18 cellular contexts compared by ENCODE assay signal in the genomic region with DNA sequence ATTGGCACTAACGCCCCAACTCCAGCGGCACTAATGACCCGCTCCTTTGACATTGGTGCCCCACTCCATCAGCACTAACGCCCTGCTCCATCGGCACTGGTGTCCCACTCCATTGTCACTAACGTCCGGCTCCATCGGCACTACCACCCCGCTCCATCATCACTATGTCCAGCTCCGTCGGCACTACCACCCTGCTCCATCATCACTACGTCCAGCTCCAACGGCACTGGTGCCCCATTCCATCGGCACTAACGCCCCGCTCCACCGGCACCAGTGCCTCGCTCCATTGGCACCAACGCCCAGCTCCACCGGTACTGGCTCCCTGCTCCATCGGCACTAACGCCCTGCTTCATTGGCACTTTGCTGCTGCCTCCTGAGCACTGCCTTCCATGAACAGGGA. TPM values are rescaled to one million over a fixed set of nuclear protein-coding genes. Genes with fewer than 3 reads are reported as not detected.
DNase-seq lines count a peak whose midpoint lies in the region; ATAC-seq lines count a peak whose summit lies in the region.
"Had no signal": no experiment of that assay in that cellular context is flagged by ENCODE, and none has a peak within 500 bp of the region (broad histone marks: within the 10 kb centered on the region; RNA-seq: fewer than 3 reads in every experiment).

No MANE protein-coding gene starts in this region.

- H3K27ac Mint-ChIP-seq in T-helper 17 cell (peak overlapping the region; percentile 39), T-cell (peak overlapping the region in 1 of 2 donors; percentile 32)
- peak overlapping the region; percentile 21 for H3K27ac Mint-ChIP-seq in stimulated activated effector memory CD8-positive, alpha-beta T cell treated with anti-CD3 and anti-CD28 coated beads, Interleukin-12 subunit alpha, Interleukin-12 subunit beta, amount 100 ng/mL, for 72 hours

- POLR2A ChIA-PET in T-cell (lab: Charles Lee): no interaction called here

- intact Hi-C loops in left cardiac atrium (cut with DNase I): no loop called here

- WGBS in neuronal stem cell (ENCODE audit: extremely low coverage in 2 of 2, insufficient read length in 2 of 2, insufficient replicate concordance in 1 of 2), 2 donors: no CpG with 5 or more reads among the region's 22 CpGs

- no peak overlapping the region for H2AK5ac ChIP-seq in neuronal stem cell (ENCODE audit: low read depth, low read length)

- no peak overlapping the region for H4K91ac ChIP-seq in neuronal stem cell (ENCODE audit: low read depth, low read length, poor library complexity)

- H2AFZ ChIP-seq in neuronal stem cell (ENCODE audit: low read length): no peak overlapping the region

- CTCF ChIA-PET in T-cell (lab: Charles Lee): no interaction called here

- H3K4me2 ChIP-seq in neuronal stem cell (ENCODE audit: insufficient read depth, low read length, poor library complexity, severe bottlenecking): no peak overlapping the region

- H2BK5ac ChIP-seq in neuronal stem cell (ENCODE audit: low read length): peak overlapping the region; percentile 71

- H3K36me3 ChIP-seq in neuronal stem cell (replicated peaks in 1 of 2; ENCODE audit: control insufficient read depth in 2 of 2, insufficient read depth in 2 of 2, low read length in 2 of 2): peaks cover 25 to 35% of the 10 kb centered on the region in 2 donors

- no peaks in the 10 kb centered on the region for H3K27me3 Mint-ChIP-seq in T-helper 17 cell
- H3K27me3 Mint-ChIP-seq in T-cell: no peaks in the 10 kb centered on the region

- H3K36me3 Mint-ChIP-seq in T-helper 17 cell (ENCODE audit: low read depth): peaks cover 10% of the 10 kb centered on the region
- H3K36me3 Mint-ChIP-seq in stimulated activated effector memory CD8-positive, alpha-beta T cell treated with anti-CD3 and anti-CD28 coated beads, Interleukin-12 subunit alpha, Interleukin-12 subunit beta, amount 100 ng/mL, for 72 hours: peaks cover 31% of the 10 kb centered on the region
- peaks cover 19% of the 10 kb centered on the region for H3K36me3 Mint-ChIP-seq in T-cell

- peak overlapping the region; percentile 65 for H4K8ac ChIP-seq in neuronal stem cell (ENCODE audit: low read depth, low read length)

- DNase-seq in T-helper 17 cell (no peak), left cardiac atrium (peak; percentile 11), neuronal stem cell (ENCODE audit: low spot score) (no peak), T-cell (no peak), iPS-NIHi7 (ENCODE audit: extremely low spot score) (no peak), NCI-H1092 (lab: John Stamatoyannopoulos, UW) (no peak)
- DNase-seq in stimulated activated effector memory CD8-positive, alpha-beta T cell treated with anti-CD3 and anti-CD28 coated beads, Interleukin-12 subunit alpha, Interleukin-12 subunit beta, amount 100 ng/mL, for 72 hours (ENCODE audit: low spot score in 2 of 2): no peak
- DNase-seq: ACHN, C1 segment of cervical spinal cord, DMS79, GOT3, NCI-H1417 treated with DMSO at 0.1 percent for 48 hours, NCI-H187 treated with DMSO at 0.1 percent for 48 hours, NCI-H345, NCI-H524 treated with DMSO at 0.1 percent for 48 hours had no signal

- no peaks in the 10 kb centered on the region for H3K27me3 ChIP-seq in neuronal stem cell (ENCODE audit: control insufficient read depth in 3 of 3, insufficient read depth in 3 of 3, low read depth in 1 of 3, low read length in 3 of 3)
- H3K27me3 ChIP-seq: SJSA1 had no signal

- no peak overlapping the region for H2BK120ac ChIP-seq in neuronal stem cell (ENCODE audit: low read depth, low read length)

- H3K9me3 ChIP-seq in T-helper 17 cell (ENCODE audit: control insufficient read depth, low read length, poor library complexity, severe bottlenecking) (no peaks in the 10 kb centered on the region), neuronal stem cell (replicated peaks in 1 of 2; ENCODE audit: control insufficient read depth in 2 of 2, insufficient read depth in 1 of 2, low read depth in 1 of 2, low read length in 2 of 2) (peaks cover 0 to 2% of the 10 kb centered on the region in 2 donors)
- H3K9me3 ChIP-seq: SJSA1 had no signal

- peaks cover 0 to 4% of the 10 kb centered on the region in 2 donors for H3K4me1 ChIP-seq in neuronal stem cell (ENCODE audit: control insufficient read depth in 2 of 2, insufficient read depth in 1 of 2, low read depth in 1 of 2, low read length in 2 of 2)
- H3K4me1 ChIP-seq: SJSA1 had no signal

- H3K9ac ChIP-seq in neuronal stem cell (ENCODE audit: low read depth, low read length, poor library complexity): no peak overlapping the region

- H2BK15ac ChIP-seq in neuronal stem cell (ENCODE audit: low read length): no peak overlapping the region

- peaks cover 6% of the 10 kb centered on the region for H3K79me1 ChIP-seq in neuronal stem cell (ENCODE audit: low read depth, low read length)

- H3K4me3 Mint-ChIP-seq in T-helper 17 cell (peak overlapping the region; percentile 36), T-cell (no peak overlapping the region)
- H3K4me3 Mint-ChIP-seq in stimulated activated effector memory CD8-positive, alpha-beta T cell treated with anti-CD3 and anti-CD28 coated beads, Interleukin-12 subunit alpha, Interleukin-12 subunit beta, amount 100 ng/mL, for 72 hours: no peak overlapping the region

- H3K23ac ChIP-seq in neuronal stem cell (ENCODE audit: low read depth, low read length, poor library complexity): peak overlapping the region; percentile 85

- no peak overlapping the region for H2BK12ac ChIP-seq in neuronal stem cell (ENCODE audit: low read length)

- H3K18ac ChIP-seq in neuronal stem cell (ENCODE audit: low read length): no peak overlapping the region

- ATAC-seq in T-helper 17 cell: no peak
- no peak for ATAC-seq in left cardiac atrium
- no peak for ATAC-seq in stimulated activated effector memory CD8-positive, alpha-beta T cell treated with anti-CD3 and anti-CD28 coated beads, Interleukin-12 subunit alpha, Interleukin-12 subunit beta, amount 100 ng/mL, for 72 hours
- no peak for ATAC-seq in T-cell (replicated peaks in 1 of 4)
- ATAC-seq: HepG2 had no signal

- H3K14ac ChIP-seq in neuronal stem cell (ENCODE audit: low read length): no peak overlapping the region

- no peak overlapping the region for H3K4me3 ChIP-seq in neuronal stem cell (ENCODE audit: low read length in 2 of 2)
- H3K4me3 ChIP-seq: SJSA1 had no signal

- no peak overlapping the region for H3K27ac ChIP-seq in neuronal stem cell (replicated peaks; ENCODE audit: low read length)
- H3K27ac ChIP-seq: SJSA1 had no signal

- H3K4me1 Mint-ChIP-seq in T-helper 17 cell: peaks cover 9% of the 10 kb centered on the region
- H3K4me1 Mint-ChIP-seq in stimulated activated effector memory CD8-positive, alpha-beta T cell treated with anti-CD3 and anti-CD28 coated beads, Interleukin-12 subunit alpha, Interleukin-12 subunit beta, amount 100 ng/mL, for 72 hours: peaks cover 9% of the 10 kb centered on the region
- H3K4me1 Mint-ChIP-seq in T-cell: peaks cover 0 to 10% (median 0%) of the 10 kb centered on the region in 3 donors

- no peak overlapping the region for H3K4ac ChIP-seq in neuronal stem cell (ENCODE audit: low read length)

- no peaks in the 10 kb centered on the region for H3K9me3 Mint-ChIP-seq in stimulated activated effector memory CD8-positive, alpha-beta T cell treated with anti-CD3 and anti-CD28 coated beads, Interleukin-12 subunit alpha, Interleukin-12 subunit beta, amount 100 ng/mL, for 72 hours
- no peaks in the 10 kb centered on the region for H3K9me3 Mint-ChIP-seq in T-cell

RNA-seq across cellular contexts. Expression of a gene that starts 7.5 kb away (rescaled TPM):
- total RNA-seq in T-helper 17 cell (1 to 10 TPM; 3.1 to 3.4 TPM), left cardiac atrium (1 to 10 TPM; 6.5 to 6.7 TPM), T-cell (10 to 100 TPM in 3 of 5 donors, 1 to 10 TPM in 2; 3.1 to 16.9 (median 12.8) TPM)
- 8.2 TPM for polyA plus RNA-seq in neuronal stem cell (2013, experiment 1 of 2)
- 7.9 TPM for polyA plus RNA-seq in neuronal stem cell (2013, experiment 2 of 2)

RNA-seq across cellular contexts. Expression of a gene that starts 29.9 kb away (rescaled TPM):
- not detected for total RNA-seq in T-helper 17 cell
- 1 to 10 TPM; 7.0 to 7.2 TPM for total RNA-seq in left cardiac atrium
- 10.4 TPM for polyA plus RNA-seq in neuronal stem cell (2013, experiment 1 of 2)
- polyA plus RNA-seq in neuronal stem cell (2013, experiment 2 of 2): 9.9 TPM
- under 1 TPM in 1 of 5 donors, not detected in 4; 0.38 TPM for total RNA-seq in T-cell

RNA-seq across cellular contexts. Expression of a gene that starts 43.2 kb away (rescaled TPM):
- total RNA-seq in T-helper 17 cell: under 1 TPM; 0.12 to 0.26 TPM
- not detected for total RNA-seq in left cardiac atrium
- polyA plus RNA-seq in neuronal stem cell (2013, experiment 1 of 2): 1.1 TPM
- 1.1 TPM for polyA plus RNA-seq in neuronal stem cell (2013, experiment 2 of 2)
- under 1 TPM in 4 of 5 donors, not detected in 1; 0.19 to 0.64 (median 0.39) TPM for total RNA-seq in T-cell
- total RNA-seq: HepG2, M059J, SJSA1 had no signal
- polyA plus RNA-seq: HepG2 had no signal

RNA-seq across cellular contexts. Expression of a gene that starts 45.7 kb away (rescaled TPM):
- total RNA-seq in T-helper 17 cell (not detected), left cardiac atrium (not detected), T-cell (not detected)
- 0.21 TPM for polyA plus RNA-seq in neuronal stem cell (2013, experiment 1 of 2)
- 0.10 TPM for polyA plus RNA-seq in neuronal stem cell (2013, experiment 2 of 2)
- total RNA-seq: HepG2, M059J, SJSA1 had no signal

Comparison
In these comparisons a context has a peak if more than half of its experiments do, and no peak if none do; other contexts are left out.
1. RNA of a gene that starts 29.9 kb away (total RNA-seq): 7.0 to 7.2 TPM in left cardiac atrium; 0.38 TPM in T-cell and not detected in T-helper 17 cell; every median in the first group is over 4 times any median in the second.